ENCODE assay signal across 15 cellular contexts in genomic region chr17:8430966-8431365, GRCh38. TPM values are rescaled to one million over a fixed set of nuclear protein-coding genes. Genes with fewer than 3 reads are reported as not detected.
DNase-seq lines count a peak whose midpoint lies in the region; ATAC-seq, FAIRE-seq and TF ChIP-seq lines count a peak whose summit lies in the region.
"Had no signal": no experiment of that assay in that cellular context is flagged by ENCODE, and none has a peak within 500 bp of the region (broad histone marks: within the 10 kb centered on the region; RNA-seq: fewer than 3 reads in every experiment).

No MANE protein-coding gene starts in this region.

- H3K27ac ChIP-seq in astrocyte (ENCODE audit: low read depth, low read length): peak overlapping the region; percentile 23
- H3K27ac ChIP-seq in MM.1S (ENCODE audit: low read length): no peak overlapping the region
- H3K27ac ChIP-seq: BLaER1 treated with 17β-estradiol and CSF1 and Interleukin-3, amounts not matched to agents 10 nM and 100 nM had no signal

- ATAC-seq in GM21619 (IDR thresholded peaks at IDR 0.05; ENCODE audit: unreplicated experiment) (no peak), GM18519 (IDR thresholded peaks at IDR 0.05; ENCODE audit: low FRiP score, unreplicated experiment) (no peak)
- ATAC-seq: GM12878 had no signal

- no peak overlapping the region for H3K4me3 ChIP-seq in astrocyte (ENCODE audit: insufficient read depth, low read depth, low read length)
- no peak overlapping the region for H3K4me3 ChIP-seq in MM.1S (ENCODE audit: low read length)
- H3K4me3 ChIP-seq: BLaER1 treated with 17β-estradiol and CSF1 and Interleukin-3, amounts not matched to agents 10 nM and 100 nM; GM12878 had no signal

- H3K79me2 ChIP-seq in astrocyte (ENCODE audit: insufficient read depth, low read length) (peaks cover 2% of the 10 kb centered on the region), MM.1S (ENCODE audit: low read length) (peaks cover under 1% of the 10 kb centered on the region)

- H3K4me1 ChIP-seq in astrocyte (ENCODE audit: insufficient read depth, low read length) (peaks cover 6% of the 10 kb centered on the region), MM.1S (ENCODE audit: low read length) (peaks cover 5% of the 10 kb centered on the region; the same call in 1 of the 2 replicates)

- H3K27me3 ChIP-seq in astrocyte (ENCODE audit: insufficient read depth, low read length): no peaks in the 10 kb centered on the region
- no peaks in the 10 kb centered on the region for H3K27me3 ChIP-seq in MM.1S (replicated peaks; ENCODE audit: insufficient read depth, low read length)
- H3K27me3 ChIP-seq: BLaER1 treated with 17β-estradiol and CSF1 and Interleukin-3, amounts not matched to agents 10 nM and 100 nM had no signal

- H4K20me1 ChIP-seq in astrocyte (ENCODE audit: insufficient read depth, low read length): no peaks in the 10 kb centered on the region
- H4K20me1 ChIP-seq in MM.1S (ENCODE audit: insufficient read depth, low read length): no peaks in the 10 kb centered on the region

- no peaks in the 10 kb centered on the region for H3K4me1 Mint-ChIP-seq in astrocyte (ENCODE audit: low read depth, unreplicated experiment)
- H3K4me1 Mint-ChIP-seq: nephron had no signal

- H3K36me3 Mint-ChIP-seq in astrocyte (ENCODE audit: low read depth, unreplicated experiment): no peaks in the 10 kb centered on the region
- H3K36me3 Mint-ChIP-seq: type B pancreatic cell had no signal

- H3K36me3 ChIP-seq in astrocyte (ENCODE audit: insufficient read depth, low read length) (no peaks in the 10 kb centered on the region), MM.1S (replicated peaks; ENCODE audit: insufficient read depth, low read length) (no peaks in the 10 kb centered on the region)
- H3K36me3 ChIP-seq: BLaER1 treated with 17β-estradiol and CSF1 and Interleukin-3, amounts not matched to agents 10 nM and 100 nM had no signal

- no peak for FAIRE-seq in astrocyte (lab: Jason Lieb, UNC)
- FAIRE-seq: GM12878 had no signal

- H3K4me2 ChIP-seq in astrocyte (ENCODE audit: low read length): peak overlapping the region; percentile 3
- H3K4me2 ChIP-seq in MM.1S (ENCODE audit: low read depth, low read length): no peak overlapping the region
- H3K4me2 ChIP-seq: BLaER1 treated with 17β-estradiol and CSF1 and Interleukin-3, amounts not matched to agents 10 nM and 100 nM had no signal

- intact Hi-C loops in cardiac septum (cut with DNase I) (loop anchor here (5.0 kb wide), 1 partner anchor 201 kb away; the partner anchor contains the start of gene MYH10), posterior vena cava (cut with DNase I) (no loop called here)

- H3K9me2 ChIP-seq in MM.1S (replicated peaks; ENCODE audit: insufficient read depth, low read length): no peaks in the 10 kb centered on the region

- peaks cover 2% of the 10 kb centered on the region for H3K27me3 Mint-ChIP-seq in astrocyte (ENCODE audit: low read depth, unreplicated experiment)
- H3K27me3 Mint-ChIP-seq: type B pancreatic cell had no signal

- H3K9ac ChIP-seq in astrocyte (ENCODE audit: low read length): no peak overlapping the region
- H3K9ac ChIP-seq in MM.1S (ENCODE audit: low read length): no peak overlapping the region
- H3K9ac ChIP-seq: BLaER1 treated with 17β-estradiol and CSF1 and Interleukin-3, amounts not matched to agents 10 nM and 100 nM had no signal

- peak; percentile 26 for DNase-seq in Ammon's horn (ENCODE audit: low spot score)
- peak; percentile 81 for DNase-seq in astrocyte (ENCODE audit: low read depth)
- peak; percentile 77 for DNase-seq in cardiac septum (ENCODE audit: low spot score)
- peak; percentile 95 for DNase-seq in posterior vena cava (ENCODE audit: low spot score)
- DNase-seq in MM.1S: no peak
- DNase-seq in GDM1 (lab: John Stamatoyannopoulos, UW): no peak
- DNase-seq: NCI-H526 treated with DMSO at 0.1 percent for 48 hours; stimulated activated CD4-positive, alpha-beta T cell treated with anti-CD3 and anti-CD28 coated beads, Interleukin-4, amount 100 ng/mL, for 4 hours had no signal

- no peak overlapping the region for H3K4me3 Mint-ChIP-seq in astrocyte (ENCODE audit: unreplicated experiment)
- H3K4me3 Mint-ChIP-seq: nephron; T-helper 1 cell treated with Interleukin-12 subunit alpha and Interleukin-12 subunit beta and Interleukin-4 antibody, amounts not matched to agents 30 μg/mL and 1 μg/mL, for 36 hours; type B pancreatic cell had no signal

- H3F3A ChIP-seq in MM.1S (ENCODE audit: insufficient read depth, low read length): no peaks in the 10 kb centered on the region

- no peaks in the 10 kb centered on the region for H3K9me3 ChIP-seq in astrocyte (ENCODE audit: insufficient read depth, low read depth, low read length)
- H3K9me3 ChIP-seq in MM.1S (replicated peaks; ENCODE audit: insufficient read depth, low read length): no peaks in the 10 kb centered on the region
- H3K9me3 ChIP-seq: BLaER1 treated with 17β-estradiol and CSF1 and Interleukin-3, amounts not matched to agents 10 nM and 100 nM had no signal

- peak overlapping the region; percentile 50 for H2AFZ ChIP-seq in astrocyte (ENCODE audit: low read depth, low read length)
- H2AFZ ChIP-seq in MM.1S (ENCODE audit: low read length): no peak overlapping the region

- no peak for TF ChIP-seq CTCF in astrocyte (IDR thresholded peaks at IDR 0.05; ENCODE audit: insufficient read depth, low read depth, low read length)
- no peak for TF ChIP-seq CTCF in MM.1S (IDR thresholded peaks at IDR 0.05; ENCODE audit: low read length)

- H3K9me3 Mint-ChIP-seq in astrocyte (ENCODE audit: unreplicated experiment): no peaks in the 10 kb centered on the region
- H3K9me3 Mint-ChIP-seq: nephron; T-helper 1 cell treated with Interleukin-12 subunit alpha and Interleukin-12 subunit beta and Interleukin-4 antibody, amounts not matched to agents 30 μg/mL and 1 μg/mL, for 36 hours; type B pancreatic cell had no signal

- H3K27ac Mint-ChIP-seq in astrocyte (ENCODE audit: unreplicated experiment): no peak overlapping the region
- H3K27ac Mint-ChIP-seq: nephron; T-helper 1 cell treated with Interleukin-12 subunit alpha and Interleukin-12 subunit beta and Interleukin-4 antibody, amounts not matched to agents 30 μg/mL and 1 μg/mL, for 36 hours; type B pancreatic cell had no signal

RNA-seq across cellular contexts. Expression of gene NDEL1, which starts 4.7 kb away (rescaled TPM):
- total RNA-seq in astrocyte (102 and 110 TPM in 2 replicates), cardiac septum (42.0 TPM), posterior vena cava (10 to 100 TPM; 60.8 to 78.9 TPM)

RNA-seq across cellular contexts. Expression of gene RNF222, which starts 33.3 kb away (rescaled TPM):
- total RNA-seq in astrocyte: not detected in 2 replicates
- total RNA-seq in cardiac septum: not detected
- total RNA-seq in posterior vena cava: not detected
- total RNA-seq: GM12878 had no signal

RNA-seq across cellular contexts. Expression of gene RPL26, which starts 48.0 kb away (rescaled TPM):
- total RNA-seq in astrocyte: 1,192 and 1,342 TPM in 2 replicates
- total RNA-seq in cardiac septum: 727 TPM
- 1,000 to 10,000 TPM; 1,249 to 1,265 TPM for total RNA-seq in posterior vena cava

Comparison
In these comparisons a context has a peak if more than half of its experiments do, and no peak if none do; other contexts are left out.
1. DNase-seq: peak in Ammon's horn (single experiment), astrocyte (single experiment), cardiac septum (single experiment) and posterior vena cava (single experiment); none in MM.1S (single experiment) and GDM1 (single experiment).